Comparison of ENCODE assay signal across 8 cellular contexts in genomic region chr14:89616425-89617141, GRCh38.
DNase-seq lines count a peak whose midpoint lies in the region; ATAC-seq, FAIRE-seq and TF ChIP-seq lines count a peak whose summit lies in the region.

No MANE protein-coding gene starts in this region.

- peak; percentile 33 for ATAC-seq in GM21360 (IDR thresholded peaks at IDR 0.05; ENCODE audit: unreplicated experiment)
- peak; percentile 37 for ATAC-seq in HG03565 (IDR thresholded peaks at IDR 0.05; ENCODE audit: unreplicated experiment)

- no peak overlapping the region for H2BK15ac ChIP-seq in mesenchymal stem cell (ENCODE audit: low read depth, poor library complexity, severe bottlenecking)

- H2BK12ac ChIP-seq in mesenchymal stem cell (ENCODE audit: low read length in 2 of 2) = no peak overlapping the region

- FAIRE-seq in GM12891 (lab: Jason Lieb, UNC) = peak; percentile 75
- no peak for FAIRE-seq in H54 (lab: Jason Lieb, UNC)

- no peak overlapping the region for H3K27ac ChIP-seq in mesenchymal stem cell (ENCODE audit: low read length, poor library complexity, severe bottlenecking)

- H3K79me1 ChIP-seq in mesenchymal stem cell (replicated peaks; ENCODE audit: low read length, poor library complexity, severe bottlenecking) = peaks cover 19% of the 10 kb centered on the region

- no peak overlapping the region for H4K91ac ChIP-seq in mesenchymal stem cell (ENCODE audit: low read length)

- H3K4me3 ChIP-seq in mesenchymal stem cell (ENCODE audit: insufficient read depth in 1 of 2, low read depth in 1 of 2, low read length in 2 of 2) = peak overlapping the region in 1 of 2 experiments; percentile 31

- H2AFZ ChIP-seq in mesenchymal stem cell (ENCODE audit: low read depth, low read length) = no peak overlapping the region

- no peak overlapping the region for H3K4ac ChIP-seq in mesenchymal stem cell (ENCODE audit: low read depth in 1 of 2, low read length in 2 of 2)

- TF ChIP-seq POLR2A in GM12891 (IDR thresholded peaks at IDR 0.05; ENCODE audit: low read depth, low read length) = no peak
- TF ChIP-seq POLR2A in H54 (IDR thresholded peaks at IDR 0.05; ENCODE audit: low read depth, low read length) = no peak

- H3K9me3 ChIP-seq in mesenchymal stem cell (ENCODE audit: control insufficient read depth, low read length) = no peaks in the 10 kb centered on the region

- H3K9ac ChIP-seq in mesenchymal stem cell (ENCODE audit: low read length) = peak overlapping the region; percentile 94

- no peaks in the 10 kb centered on the region for H3K4me1 ChIP-seq in mesenchymal stem cell (ENCODE audit: control insufficient read depth, insufficient read depth, low read depth, low read length)

- H3K18ac ChIP-seq in mesenchymal stem cell (ENCODE audit: low read depth in 1 of 2, low read length in 2 of 2) = no peak overlapping the region

- H3K4me2 ChIP-seq in mesenchymal stem cell (ENCODE audit: low read length, poor library complexity, severe bottlenecking) = peak overlapping the region; percentile 2

- H2BK5ac ChIP-seq in mesenchymal stem cell (ENCODE audit: low read depth, low read length, poor library complexity, severe bottlenecking) = no peak overlapping the region

- no peak overlapping the region for H3K23ac ChIP-seq in mesenchymal stem cell (ENCODE audit: low read length in 2 of 2)

- DNase-seq in GM12891 (ENCODE audit: insufficient read length, low spot score) (peak; percentile 44), amniotic epithelial cell (ENCODE audit: low read depth) (peak; percentile 75), mesenchymal stem cell (peak; percentile 80), occipital lobe (lab: John Stamatoyannopoulos, UW) (no peak), NOMO-1 treated with dmso at 0.1 percent for 144 hours (lab: John Stamatoyannopoulos, UW; ENCODE audit: unreplicated experiment) (no peak), H54 (ENCODE audit: insufficient read length, low spot score) (no peak)

- peaks cover 0 to 4% of the 10 kb centered on the region in 2 experiments for H3K36me3 ChIP-seq in mesenchymal stem cell (ENCODE audit: control insufficient read depth in 1 of 2, insufficient read depth in 2 of 2, low read depth in 1 of 2, low read length in 2 of 2)

- no peak overlapping the region for H2BK120ac ChIP-seq in mesenchymal stem cell (ENCODE audit: low read depth, low read length)

- H3K27me3 ChIP-seq in mesenchymal stem cell (ENCODE audit: control insufficient read depth in 1 of 2, insufficient read depth in 1 of 2, low read length in 2 of 2) = no peaks in the 10 kb centered on the region

- no peak overlapping the region for H2AK5ac ChIP-seq in mesenchymal stem cell (ENCODE audit: low read length, severe bottlenecking)

- 39% methylated on average over 4 of the region's 6 CpGs for WGBS in mesenchymal stem cell

- H4K8ac ChIP-seq in mesenchymal stem cell (ENCODE audit: low read length) = no peak overlapping the region

- no peak overlapping the region for H3K14ac ChIP-seq in mesenchymal stem cell (ENCODE audit: low read length in 2 of 2)

TF ChIP-seq in GM12891, 5 proteins besides CTCF, POLR2A, EP300 and RAD21:
- no peak for TF ChIP-seq POLR2AphosphoS5 (IDR thresholded peaks at IDR 0.05; ENCODE audit: low read depth, low read length)
- no peak for TF ChIP-seq TAF1 (IDR thresholded peaks at IDR 0.05; ENCODE audit: low read depth, low read length)
- no peak for TF ChIP-seq POU2F2 (IDR thresholded peaks at IDR 0.05; ENCODE audit: low read depth, low read length)
- TF ChIP-seq SPI1 (IDR thresholded peaks at IDR 0.05; ENCODE audit: low read depth, low read length) = no peak
- no peak for TF ChIP-seq PAX5 (IDR thresholded peaks at IDR 0.05; ENCODE audit: insufficient read depth, low read length, severe bottlenecking)

Comparison
In these comparisons a context has a peak if more than half of its experiments do, and no peak if none do; other contexts are left out.
1. DNase-seq: peak in GM12891 (single experiment), amniotic epithelial cell (single experiment) and mesenchymal stem cell (single experiment); none in occipital lobe (single experiment), NOMO-1 treated with dmso at 0.1 percent for 144 hours (single experiment) and H54 (single experiment).